Comparison of ENCODE assay signal across 29 cellular contexts in genomic region chr5:95743877-95744276, GRCh38.
"Had no signal": no experiment of that assay in that cellular context is flagged by ENCODE, and none has a peak within 500 bp of the region (broad histone marks: within the 10 kb centered on the region; RNA-seq: fewer than 3 reads in every experiment).

No MANE protein-coding gene starts in this region.

- H3K4me1 ChIP-seq: foreskin keratinocyte had no signal

- DNase-seq: activated B cell treated with CpG ODN at 0.5 μM for 24 hours; activated CD4-positive, alpha-beta T cell treated with anti-CD3 and anti-CD28 coated beads for 48 hours; activated CD4-positive, alpha-beta T cell treated with anti-CD3 and anti-CD28 coated beads, Interleukin-2, amount 50 U/mL, for 1 hour; activated CD4-positive, alpha-beta T cell treated with anti-CD3 and anti-CD28 coated beads, Interleukin-2, amount 50 U/mL, for 48 hours; activated CD8-positive, alpha-beta memory T cell treated with anti-CD3 and anti-CD28 coated beads for 24 hours; activated CD8-positive, alpha-beta T cell treated with anti-CD3 and anti-CD28 coated beads for 36 hours; activated effector memory CD4-positive, alpha-beta T cell treated with Interleukin-2 at 50 U/mL for 16 hours; activated gamma-delta T cell treated with Interleukin-2 at 50 U/mL for 16 hours; activated naive CD4-positive, alpha-beta T cell treated with anti-CD3 and anti-CD28 coated beads, Interleukin-2, amount 50 U/mL, for 16 hours; activated naive CD4-positive, alpha-beta T cell treated with Interleukin-2 at 50 U/mL for 16 hours; activated T-cell treated with anti-CD3 and anti-CD28 coated beads, Interleukin-2, amount 50 U/mL, for 4 hours; amniotic stem cell; brain microvascular endothelial cell; caudate nucleus; cortex of kidney; dermis blood vessel endothelial cell; effector CD4-positive, alpha-beta T cell; effector memory CD8-positive, alpha-beta T cell; erythroblast; gastrocnemius medialis; glutamatergic neuron; T-helper 1 cell; T-helper 17 cell; T1000; WERI-Rb-1 had no signal

- ATAC-seq: activated CD4-positive, CD25-positive, alpha-beta regulatory T cell treated with anti-CD3 and anti-CD28 coated beads, Interleukin-2, amount 50 U/mL, for 24 hours; activated CD8-positive, alpha-beta T cell treated with anti-CD3 and anti-CD28 coated beads for 36 hours; activated T-cell treated with anti-CD3 and anti-CD28 coated beads, Interleukin-2, amount 50 U/mL, for 4 hours; activated T-helper 17 cell treated with anti-CD3 and anti-CD28 coated beads, Interleukin-2, amount 50 U/mL, for 72 hours; effector memory CD8-positive, alpha-beta T cell; foreskin keratinocyte; gastrocnemius medialis; T-helper 17 cell had no signal

- H3K4me3 ChIP-seq: esophagus muscularis mucosa, gastrocnemius medialis had no signal

- H3K27ac ChIP-seq: brain microvascular endothelial cell, esophagus muscularis mucosa, foreskin keratinocyte, gastrocnemius medialis, WERI-Rb-1 had no signal

- H3K9me3 ChIP-seq: esophagus muscularis mucosa, gastrocnemius medialis had no signal

- H3K27me3 ChIP-seq: brain microvascular endothelial cell, esophagus muscularis mucosa, foreskin keratinocyte, gastrocnemius medialis had no signal
